11 cellular contexts compared by ENCODE assay signal in genomic region chr21:42614391-42614790, GRCh38. TPM values are rescaled to one million over a fixed set of nuclear protein-coding genes. Genes with fewer than 3 reads are reported as not detected.
A peak's percentile ranks its signal among the peaks of the same experiment; 100 is the strongest.
DNase-seq lines count a peak whose midpoint lies in the region; ATAC-seq and TF ChIP-seq lines count a peak whose summit lies in the region.
"Had no signal": no experiment of that assay in that cellular context is flagged by ENCODE, and none has a peak within 500 bp of the region (broad histone marks: within the 10 kb centered on the region; RNA-seq: fewer than 3 reads in every experiment).

No MANE protein-coding gene starts in this region.

- H3K36me3 Mint-ChIP-seq in activated naive CD8-positive, alpha-beta T cell treated with anti-CD3 and anti-CD28 coated beads, Interleukin-2, amount 10 ng/mL, durations not matched to agents 7 days and 5 days = peaks cover 3% of the 10 kb centered on the region

- TF ChIP-seq CTCF in WERI-Rb-1 (IDR thresholded peaks at IDR 0.05; ENCODE audit: low read depth, low read length) = no peak
- no peak for TF ChIP-seq CTCF in ascending aorta (IDR thresholded peaks at IDR 0.05)

- H3K9me3 ChIP-seq in HUES64 (ENCODE audit: insufficient read depth, low read depth, low read length) (no peaks in the 10 kb centered on the region), WERI-Rb-1 (ENCODE audit: severe bottlenecking) (peaks cover 6% of the 10 kb centered on the region), ascending aorta (no peaks in the 10 kb centered on the region)

- DNase-seq in WERI-Rb-1 (no peak), ascending aorta (ENCODE audit: low spot score in 2 of 2) (no peak), NCI-H1105 treated with DMSO at 0.1 percent for 48 hours (lab: John Stamatoyannopoulos, UW) (no peak)
- DNase-seq in activated naive CD8-positive, alpha-beta T cell treated with anti-CD3 and anti-CD28 coated beads, Interleukin-2, amount 10 ng/mL, durations not matched to agents 7 days and 5 days = peak; percentile 56
- peak; percentile 69 for DNase-seq in stimulated activated CD4-positive, alpha-beta T cell treated with anti-CD3 and anti-CD28 coated beads, Interleukin-15, amount 100 ng/mL, for 24 hours
- DNase-seq: left cardiac atrium, NCI-H1436 treated with DMSO at 0.1 percent for 48 hours, Right ventricle myocardium superior had no signal

- H3K27ac ChIP-seq in HUES64 (ENCODE audit: low read depth, low read length) = peak overlapping the region; percentile 32; the same call in 1 of the 2 replicates
- H3K27ac ChIP-seq in WERI-Rb-1 = peak overlapping the region; percentile 10; the same call in 1 of the 2 replicates
- no peak overlapping the region for H3K27ac ChIP-seq in ascending aorta

- no peak overlapping the region for H3K4me3 ChIP-seq in HUES64 (ENCODE audit: low read length)
- no peak overlapping the region for H3K4me3 ChIP-seq in WERI-Rb-1 (ENCODE audit: low read depth, low read length)
- no peak overlapping the region for H3K4me3 ChIP-seq in ascending aorta

- H3K9me3 Mint-ChIP-seq in activated naive CD8-positive, alpha-beta T cell treated with anti-CD3 and anti-CD28 coated beads, Interleukin-2, amount 10 ng/mL, durations not matched to agents 7 days and 5 days = peaks cover 7% of the 10 kb centered on the region

- peaks cover 31% of the 10 kb centered on the region for H3K27me3 Mint-ChIP-seq in activated naive CD8-positive, alpha-beta T cell treated with anti-CD3 and anti-CD28 coated beads, Interleukin-2, amount 10 ng/mL, durations not matched to agents 7 days and 5 days

- H3K4me1 Mint-ChIP-seq in activated naive CD8-positive, alpha-beta T cell treated with anti-CD3 and anti-CD28 coated beads, Interleukin-2, amount 10 ng/mL, durations not matched to agents 7 days and 5 days = peaks cover 5% of the 10 kb centered on the region

- H3K4me3 Mint-ChIP-seq in activated naive CD8-positive, alpha-beta T cell treated with anti-CD3 and anti-CD28 coated beads, Interleukin-2, amount 10 ng/mL, durations not matched to agents 7 days and 5 days = no peak overlapping the region

- WGBS in HUES64 = 85% methylated on average over 9 of the region's 9 CpGs

- H3K36me3 ChIP-seq in HUES64 (ENCODE audit: insufficient read depth, low read length) (no peaks in the 10 kb centered on the region), WERI-Rb-1 (no peaks in the 10 kb centered on the region), ascending aorta (no peaks in the 10 kb centered on the region)

- H3K9ac ChIP-seq in HUES64 (ENCODE audit: low read depth, low read length) = no peak overlapping the region

- H3K27ac Mint-ChIP-seq in activated naive CD8-positive, alpha-beta T cell treated with anti-CD3 and anti-CD28 coated beads, Interleukin-2, amount 10 ng/mL, durations not matched to agents 7 days and 5 days = peak overlapping the region; percentile 40

- no peaks in the 10 kb centered on the region for H3K4me1 ChIP-seq in HUES64 (ENCODE audit: insufficient read depth, low read length)
- H3K4me1 ChIP-seq in ascending aorta = no peaks in the 10 kb centered on the region

- intact Hi-C loops in ascending aorta (cut with DNase I) = no loop called here

- H3K27me3 ChIP-seq in HUES64 (ENCODE audit: insufficient read depth, low read length) (0 out of 2 replicates have a peak, but pooled peaks cover 4% of the 10 kb centered on the region), WERI-Rb-1 (ENCODE audit: insufficient read depth, low read depth, severe bottlenecking) (no peaks in the 10 kb centered on the region), ascending aorta (no peaks in the 10 kb centered on the region)

- POLR2A ChIA-PET in activated naive CD8-positive, alpha-beta T cell treated with anti-CD3 and anti-CD28 coated beads, Interleukin-2, amount 10 ng/mL, durations not matched to agents 7 days and 5 days (lab: Charles Lee) = interaction anchor here (0.6 to 0.9 kb wide), 2 partner anchors 68 to 113 kb away, joined by 3 read pairs; no protein-coding TSS in a partner anchor

- peak; percentile 53 for ATAC-seq in activated naive CD8-positive, alpha-beta T cell treated with anti-CD3 and anti-CD28 coated beads, Interleukin-2, amount 10 ng/mL, durations not matched to agents 7 days and 5 days (ENCODE audit: low read depth)
- no peak for ATAC-seq in HG02852 (IDR thresholded peaks at IDR 0.05; ENCODE audit: unreplicated experiment)
- ATAC-seq in GM18861 (IDR thresholded peaks at IDR 0.05; ENCODE audit: unreplicated experiment) = no peak
- ATAC-seq: left cardiac atrium had no signal

RNA-seq across cellular contexts. Expression of gene PDE9A, which starts 39.0 kb away (rescaled TPM):
- polyA plus RNA-seq in HUES64 (2013, experiment 1 of 2) = 25.6 TPM
- polyA plus RNA-seq in HUES64 (2013, experiment 2 of 2) = 34.4 TPM
- total RNA-seq in activated naive CD8-positive, alpha-beta T cell treated with anti-CD3 and anti-CD28 coated beads, Interleukin-2, amount 10 ng/mL, durations not matched to agents 7 days and 5 days = 1 to 10 TPM; 7.5 to 9.5 TPM
- total RNA-seq in ascending aorta = 2.2 TPM

Comparison
In these comparisons a context has a peak if more than half of its experiments do, and no peak if none do; other contexts are left out.
1. H3K27ac ChIP-seq: peak in HUES64 (single experiment) and WERI-Rb-1 (single experiment); none in ascending aorta (0 of 2).
2. DNase-seq: peak in activated naive CD8-positive, alpha-beta T cell treated with anti-CD3 and anti-CD28 coated beads, Interleukin-2, amount 10 ng/mL, durations not matched to agents 7 days and 5 days (single experiment) and stimulated activated CD4-positive, alpha-beta T cell treated with anti-CD3 and anti-CD28 coated beads, Interleukin-15, amount 100 ng/mL, for 24 hours (single experiment); none in WERI-Rb-1 (single experiment), ascending aorta (0 of 2) and NCI-H1105 treated with DMSO at 0.1 percent for 48 hours (single experiment).